Comparison of ENCODE assay signal across 1 cellular context in genomic region chr2:218782529-218782845, GRCh38.
TF ChIP-seq lines count a peak whose summit lies in the region.

No MANE protein-coding gene starts in this region.

TF ChIP-seq in endothelial cell of umbilical vein, 7 proteins besides CTCF, POLR2A, EP300 and RAD21 (continued from another document):
- TF ChIP-seq FOS (IDR thresholded peaks at IDR 0.05; ENCODE audit: borderline replicate concordance, insufficient read depth, low read length) (no peak), POLR2AphosphoS5 (IDR thresholded peaks at IDR 0.05; ENCODE audit: insufficient read depth, low read depth, low read length) (no peak), EZH2 (IDR thresholded peaks at IDR 0.05; ENCODE audit: borderline replicate concordance, low read depth, low read length, severe bottlenecking) (no peak)
